8 cellular contexts compared by ENCODE assay signal in genomic region chr1:21439721-21440629, GRCh38.
DNase-seq lines count a peak whose midpoint lies in the region; ATAC-seq and TF ChIP-seq lines count a peak whose summit lies in the region.

Gene NBPF3 (plus strand): TSS chr1:21440137. CDS start chr1:21445087, 4,950 bp downstream.

- peak within 1 kb of the TSS; percentile 90 for H3K4me3 ChIP-seq in coronary artery

- peak within 1 kb of the TSS in 1 of 2 donors; percentile 58 for H3K27ac ChIP-seq in coronary artery

- DNase-seq in NCI-H524 (lab: John Stamatoyannopoulos, UW) (peak; percentile 72 to 74), NCI-H524 treated with DMSO at 0.1 percent for 48 hours (lab: John Stamatoyannopoulos, UW) (no peak), NCI-H226 (peak; percentile 90), coronary artery (ENCODE audit: low spot score) (peak; percentile 84), left kidney (ENCODE audit: low read depth, low spot score) (peak; percentile 97)
- DNase-seq in activated CD4-positive, alpha-beta T cell treated with anti-CD3 and anti-CD28 coated beads for 48 hours, result peak; percentile 91
- DNase-seq in stimulated activated CD4-positive, alpha-beta T cell treated with anti-CD3 and anti-CD28 coated beads, Interleukin-1b, Interleukin-23, amount 100 ng/mL, for 4 hours (ENCODE audit: low read depth in 2 of 2), result peak; percentile 76 to 86

- TF ChIP-seq CTCF in coronary artery (IDR thresholded peaks at IDR 0.05), result no peak

- ATAC-seq in HG03135 (IDR thresholded peaks at IDR 0.05; ENCODE audit: unreplicated experiment), result peak; percentile 92
